In the genomic region with DNA sequence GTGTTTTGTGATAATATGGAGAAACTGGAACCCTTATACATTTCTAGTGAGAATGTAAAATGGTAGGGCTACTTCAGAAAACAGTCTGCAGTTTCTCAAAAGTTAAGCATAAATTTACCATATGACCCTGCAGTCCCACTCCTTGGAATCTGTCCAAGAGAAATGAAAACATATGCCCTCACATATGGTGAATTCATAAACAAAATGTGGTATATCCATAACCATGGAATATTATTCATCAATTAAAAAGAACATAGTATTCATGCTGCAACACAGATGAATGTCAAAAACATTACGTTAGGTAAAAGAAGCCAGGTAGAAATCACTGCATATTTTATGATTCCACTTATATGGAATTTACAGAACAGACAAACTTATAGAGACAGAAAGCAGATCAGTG, we compare ENCODE assay signal across 4 cellular contexts.
A peak's percentile ranks its signal among the peaks of the same experiment; 100 is the strongest.
TF ChIP-seq lines count a peak whose summit lies in the region.

No MANE protein-coding gene starts in this region.

TF ChIP-seq in SK-N-SH treated with all-trans-retinoic acid at 6 μM for 48 hours, 23 proteins besides CTCF, POLR2A, EP300 and RAD21:
- TF ChIP-seq ZC3H10 (CRISPR knock-in tag; IDR thresholded peaks at IDR 0.05) (no peak), PPARA (CRISPR knock-in tag; IDR thresholded peaks at IDR 0.05; ENCODE audit: borderline replicate concordance) (no peak), ZNF8 (CRISPR knock-in tag; IDR thresholded peaks at IDR 0.05) (peak; percentile 99), ZNF565 (CRISPR knock-in tag; conservative IDR thresholded peaks at IDR 0.05; ENCODE audit: low read depth) (no peak)

TF ChIP-seq in SK-N-SH, 30 proteins besides CTCF, POLR2A, EP300 and RAD21:
- TF ChIP-seq FOXJ3 (CRISPR knock-in tag; IDR thresholded peaks at IDR 0.05), result no peak
- TF ChIP-seq, protein P1, sequence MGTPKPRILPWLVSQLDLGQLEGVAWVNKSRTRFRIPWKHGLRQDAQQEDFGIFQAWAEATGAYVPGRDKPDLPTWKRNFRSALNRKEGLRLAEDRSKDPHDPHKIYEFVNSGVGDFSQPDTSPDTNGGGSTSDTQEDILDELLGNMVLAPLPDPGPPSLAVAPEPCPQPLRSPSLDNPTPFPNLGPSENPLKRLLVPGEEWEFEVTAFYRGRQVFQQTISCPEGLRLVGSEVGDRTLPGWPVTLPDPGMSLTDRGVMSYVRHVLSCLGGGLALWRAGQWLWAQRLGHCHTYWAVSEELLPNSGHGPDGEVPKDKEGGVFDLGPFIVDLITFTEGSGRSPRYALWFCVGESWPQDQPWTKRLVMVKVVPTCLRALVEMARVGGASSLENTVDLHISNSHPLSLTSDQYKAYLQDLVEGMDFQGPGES (IDR thresholded peaks at IDR 0.05; ENCODE audit: low read depth, low read length), result no peak
- TF ChIP-seq SMC3 (IDR thresholded peaks at IDR 0.05; ENCODE audit: low read depth, low read length), result no peak
- TF ChIP-seq, protein P2, sequence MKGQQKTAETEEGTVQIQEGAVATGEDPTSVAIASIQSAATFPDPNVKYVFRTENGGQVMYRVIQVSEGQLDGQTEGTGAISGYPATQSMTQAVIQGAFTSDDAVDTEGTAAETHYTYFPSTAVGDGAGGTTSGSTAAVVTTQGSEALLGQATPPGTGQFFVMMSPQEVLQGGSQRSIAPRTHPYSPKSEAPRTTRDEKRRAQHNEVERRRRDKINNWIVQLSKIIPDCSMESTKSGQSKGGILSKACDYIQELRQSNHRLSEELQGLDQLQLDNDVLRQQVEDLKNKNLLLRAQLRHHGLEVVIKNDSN (IDR thresholded peaks at IDR 0.05; ENCODE audit: borderline replicate concordance, low read depth), result no peak
- TF ChIP-seq GABPA (IDR thresholded peaks at IDR 0.05; ENCODE audit: low read depth), result no peak
- no peak for TF ChIP-seq RXRA (IDR thresholded peaks at IDR 0.05; ENCODE audit: borderline replicate concordance, low read depth)
- no peak for TF ChIP-seq EZH2phosphoT487 (IDR thresholded peaks at IDR 0.05; ENCODE audit: borderline replicate concordance, low read depth)
- no peak for TF ChIP-seq SIN3A (IDR thresholded peaks at IDR 0.05; ENCODE audit: borderline replicate concordance, low read depth, low read length)
- no peak for TF ChIP-seq POLR2AphosphoS5 (IDR thresholded peaks at IDR 0.05; ENCODE audit: low read depth, low read length)
- TF ChIP-seq TAF1 (IDR thresholded peaks at IDR 0.05; ENCODE audit: borderline replicate concordance, low read depth, low read length), result no peak
- TF ChIP-seq NRF1 (IDR thresholded peaks at IDR 0.05; ENCODE audit: low read depth, low read length), result no peak
- TF ChIP-seq, protein P3, sequence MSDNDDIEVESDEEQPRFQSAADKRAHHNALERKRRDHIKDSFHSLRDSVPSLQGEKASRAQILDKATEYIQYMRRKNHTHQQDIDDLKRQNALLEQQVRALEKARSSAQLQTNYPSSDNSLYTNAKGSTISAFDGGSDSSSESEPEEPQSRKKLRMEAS (IDR thresholded peaks at IDR 0.05; ENCODE audit: low read depth), result no peak

TF ChIP-seq in IMR-90, 13 proteins besides CTCF, POLR2A, EP300 and RAD21:
- no peak for TF ChIP-seq MAFK (IDR thresholded peaks at IDR 0.05; ENCODE audit: low read depth, low read length)
- TF ChIP-seq MAZ (IDR thresholded peaks at IDR 0.05; ENCODE audit: borderline replicate concordance, low read depth, low read length), result no peak
- no peak for TF ChIP-seq MXI1 (IDR thresholded peaks at IDR 0.05; ENCODE audit: borderline replicate concordance, low read depth, low read length)
- TF ChIP-seq, protein P4, sequence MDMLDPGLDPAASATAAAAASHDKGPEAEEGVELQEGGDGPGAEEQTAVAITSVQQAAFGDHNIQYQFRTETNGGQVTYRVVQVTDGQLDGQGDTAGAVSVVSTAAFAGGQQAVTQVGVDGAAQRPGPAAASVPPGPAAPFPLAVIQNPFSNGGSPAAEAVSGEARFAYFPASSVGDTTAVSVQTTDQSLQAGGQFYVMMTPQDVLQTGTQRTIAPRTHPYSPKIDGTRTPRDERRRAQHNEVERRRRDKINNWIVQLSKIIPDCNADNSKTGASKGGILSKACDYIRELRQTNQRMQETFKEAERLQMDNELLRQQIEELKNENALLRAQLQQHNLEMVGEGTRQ (IDR thresholded peaks at IDR 0.05; ENCODE audit: low read depth, low read length), result no peak
- TF ChIP-seq FOS (IDR thresholded peaks at IDR 0.05; ENCODE audit: low read depth, low read length), result no peak
- TF ChIP-seq RCOR1 (IDR thresholded peaks at IDR 0.05; ENCODE audit: insufficient replicate concordance, low read length), result no peak
- TF ChIP-seq CHD1 (IDR thresholded peaks at IDR 0.05; ENCODE audit: low read depth, low read length), result no peak
- no peak for TF ChIP-seq BHLHE40 (IDR thresholded peaks at IDR 0.05; ENCODE audit: low read depth, low read length)
- no peak for TF ChIP-seq NFE2L2 (IDR thresholded peaks at IDR 0.05; ENCODE audit: low read depth, low read length)
- no peak for TF ChIP-seq SMC3 (IDR thresholded peaks at IDR 0.05; ENCODE audit: low read depth, low read length)
- TF ChIP-seq, protein P5, sequence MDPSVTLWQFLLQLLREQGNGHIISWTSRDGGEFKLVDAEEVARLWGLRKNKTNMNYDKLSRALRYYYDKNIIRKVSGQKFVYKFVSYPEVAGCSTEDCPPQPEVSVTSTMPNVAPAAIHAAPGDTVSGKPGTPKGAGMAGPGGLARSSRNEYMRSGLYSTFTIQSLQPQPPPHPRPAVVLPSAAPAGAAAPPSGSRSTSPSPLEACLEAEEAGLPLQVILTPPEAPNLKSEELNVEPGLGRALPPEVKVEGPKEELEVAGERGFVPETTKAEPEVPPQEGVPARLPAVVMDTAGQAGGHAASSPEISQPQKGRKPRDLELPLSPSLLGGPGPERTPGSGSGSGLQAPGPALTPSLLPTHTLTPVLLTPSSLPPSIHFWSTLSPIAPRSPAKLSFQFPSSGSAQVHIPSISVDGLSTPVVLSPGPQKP (IDR thresholded peaks at IDR 0.05; ENCODE audit: borderline replicate concordance, low read depth, low read length), result no peak
- no peak for TF ChIP-seq RFX5 (IDR thresholded peaks at IDR 0.05; ENCODE audit: low read depth, low read length)
- no peak for TF ChIP-seq CEBPB (IDR thresholded peaks at IDR 0.05; ENCODE audit: low read depth, low read length)

TF ChIP-seq in K562, 482 proteins besides CTCF, POLR2A, EP300 and RAD21:
- TF ChIP-seq SMAD1 (IDR thresholded peaks at IDR 0.05; ENCODE audit: low read depth, low read length, partially characterized antibody) (no peak), NFIC (IDR thresholded peaks at IDR 0.05) (peak; percentile 43)
